1 cellular context compared by ENCODE assay signal in genomic region chr9:129513282-129513681, GRCh38.
TF ChIP-seq lines count a peak whose summit lies in the region.

No MANE protein-coding gene starts in this region.

TF ChIP-seq in K562, 482 proteins besides CTCF, POLR2A, EP300 and RAD21 (continued from another document):
- TF ChIP-seq, protein P1, sequence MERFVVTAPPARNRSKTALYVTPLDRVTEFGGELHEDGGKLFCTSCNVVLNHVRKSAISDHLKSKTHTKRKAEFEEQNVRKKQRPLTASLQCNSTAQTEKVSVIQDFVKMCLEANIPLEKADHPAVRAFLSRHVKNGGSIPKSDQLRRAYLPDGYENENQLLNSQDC (CRISPR knock-in tag; IDR thresholded peaks at IDR 0.05), result no peak
- TF ChIP-seq ZNF639 (CRISPR knock-in tag; conservative IDR thresholded peaks at IDR 0.05 in 1 of 2, IDR thresholded peaks at IDR 0.05 in 1 of 2) (no peak), CBX2 (IDR thresholded peaks at IDR 0.05; ENCODE audit: insufficient read depth, low read length, poor library complexity, severe bottlenecking) (no peak), ZKSCAN3 (CRISPR knock-in tag; IDR thresholded peaks at IDR 0.05) (no peak), ZNF224 (CRISPR knock-in tag; IDR thresholded peaks at IDR 0.05) (no peak), ARHGAP35 (IDR thresholded peaks at IDR 0.05; ENCODE audit: partially characterized antibody) (no peak)
